ENCODE assay signal across 13 cellular contexts in genomic region chr7:120021085-120021484, GRCh38.
"Had no signal": no experiment of that assay in that cellular context is flagged by ENCODE, and none has a peak within 500 bp of the region (broad histone marks: within the 10 kb centered on the region; RNA-seq: fewer than 3 reads in every experiment).

No MANE protein-coding gene starts in this region.

- H3K36me3 ChIP-seq: left lung, stomach, thoracic aorta had no signal

- H3K9me3 ChIP-seq: left lung, stomach, thoracic aorta had no signal

- H3K27me3 ChIP-seq: foreskin keratinocyte, left lung, stomach had no signal

- H3K4me3 ChIP-seq: left lung, stomach, thoracic aorta had no signal

- H3K27ac ChIP-seq: foreskin keratinocyte, left lung, stomach, thoracic aorta had no signal

- H3K27ac Mint-ChIP-seq: activated CD4-positive, alpha-beta memory T cell treated with anti-CD3 and anti-CD28 coated beads for 36 hours; memory B cell; nephron progenitor cell had no signal

- H3K4me1 Mint-ChIP-seq: central memory CD8-positive, alpha-beta T cell; memory B cell; nephron progenitor cell had no signal

- ATAC-seq: foreskin keratinocyte, left lung had no signal

- H3K9me3 Mint-ChIP-seq: memory B cell, nephron progenitor cell had no signal

- H3K27me3 Mint-ChIP-seq: activated CD4-positive, alpha-beta memory T cell treated with anti-CD3 and anti-CD28 coated beads for 36 hours; central memory CD8-positive, alpha-beta T cell; memory B cell had no signal

- DNase-seq: activated CD4-positive, alpha-beta memory T cell treated with anti-CD3 and anti-CD28 coated beads for 36 hours; dermis blood vessel endothelial cell; head of caudate nucleus; left lung; nephron progenitor cell; stimulated activated CD4-positive, alpha-beta T cell treated with anti-CD3 and anti-CD28 coated beads, Interleukin-15, amount 100 ng/mL, for 24 hours; stomach had no signal

- H3K4me3 Mint-ChIP-seq: activated CD4-positive, alpha-beta memory T cell treated with anti-CD3 and anti-CD28 coated beads for 36 hours; central memory CD8-positive, alpha-beta T cell; memory B cell; nephron progenitor cell had no signal

- FAIRE-seq: islet of Langerhans, urothelium cell line had no signal

- H3K36me3 Mint-ChIP-seq: activated CD4-positive, alpha-beta memory T cell treated with anti-CD3 and anti-CD28 coated beads for 36 hours; memory B cell had no signal

- H3K4me1 ChIP-seq: left lung, stomach had no signal
